ENCODE assay signal across 15 cellular contexts in genomic region chr5:62374090-62374489, GRCh38. TPM values are rescaled to one million over a fixed set of nuclear protein-coding genes. Genes with fewer than 3 reads are reported as not detected.
DNase-seq lines count a peak whose midpoint lies in the region; ATAC-seq and TF ChIP-seq lines count a peak whose summit lies in the region.
"Had no signal": no experiment of that assay in that cellular context is flagged by ENCODE, and none has a peak within 500 bp of the region (broad histone marks: within the 10 kb centered on the region; RNA-seq: fewer than 3 reads in every experiment).

No MANE protein-coding gene starts in this region.

- H3K4me1 ChIP-seq in psoas muscle: no peaks in the 10 kb centered on the region

- no peak for ATAC-seq in activated naive CD8-positive, alpha-beta T cell treated with anti-CD3 and anti-CD28 coated beads, Interleukin-2, amount 50 U/mL, for 24 hours
- no peak for ATAC-seq in effector memory CD8-positive, alpha-beta T cell (replicated peaks)
- ATAC-seq in psoas muscle: no peak
- ATAC-seq: CD8-positive, alpha-beta T cell had no signal

- H3K27ac Mint-ChIP-seq in activated naive CD8-positive, alpha-beta T cell: peak overlapping the region; percentile 5
- no peak overlapping the region for H3K27ac Mint-ChIP-seq in activated naive CD8-positive, alpha-beta T cell treated with anti-CD3 and anti-CD28 coated beads, Interleukin-2, amount 50 U/mL, for 24 hours
- peak overlapping the region; percentile 51 for H3K27ac Mint-ChIP-seq in activated naive CD8-positive, alpha-beta T cell treated with anti-CD3 and anti-CD28 coated beads for 36 hours
- peak overlapping the region; percentile 53 to 71 for H3K27ac Mint-ChIP-seq in effector memory CD8-positive, alpha-beta T cell

- intact Hi-C loops in psoas muscle (cut with DNase I) (no loop called here), dorsolateral prefrontal cortex (cut with DNase I) (no loop called here)

- 98 to 100% (median 100%) methylated on average over 1 of the region's 1 CpG for WGBS in psoas muscle, 3 donors

- no peak overlapping the region for H3K4me3 ChIP-seq in psoas muscle
- no peak overlapping the region for H3K4me3 ChIP-seq in dorsolateral prefrontal cortex
- H3K4me3 ChIP-seq: GM23248 had no signal

- TF ChIP-seq CTCF in psoas muscle (IDR thresholded peaks at IDR 0.05): no peak
- TF ChIP-seq CTCF in dorsolateral prefrontal cortex (IDR thresholded peaks at IDR 0.05 in 54 of 56, conservative IDR thresholded peaks at IDR 0.05 in 2 of 56; ENCODE audit: low read depth in 1 of 56, partially characterized antibody in 56 of 56): no peak

- no peaks in the 10 kb centered on the region for H3K9me3 Mint-ChIP-seq in activated naive CD8-positive, alpha-beta T cell (ENCODE audit: low read depth)
- no peaks in the 10 kb centered on the region for H3K9me3 Mint-ChIP-seq in activated naive CD8-positive, alpha-beta T cell treated with anti-CD3 and anti-CD28 coated beads, Interleukin-2, amount 50 U/mL, for 24 hours
- H3K9me3 Mint-ChIP-seq in activated naive CD8-positive, alpha-beta T cell treated with anti-CD3 and anti-CD28 coated beads for 36 hours: no peaks in the 10 kb centered on the region
- no peaks in the 10 kb centered on the region for H3K9me3 Mint-ChIP-seq in effector memory CD8-positive, alpha-beta T cell
- H3K9me3 Mint-ChIP-seq: CD8-positive, alpha-beta T cell had no signal

- no peak overlapping the region for H3K27ac ChIP-seq in psoas muscle
- H3K27ac ChIP-seq in dorsolateral prefrontal cortex: no peak overlapping the region
- H3K27ac ChIP-seq: GM23248 had no signal

- H3K4me3 Mint-ChIP-seq in activated naive CD8-positive, alpha-beta T cell: no peak overlapping the region
- H3K4me3 Mint-ChIP-seq in activated naive CD8-positive, alpha-beta T cell treated with anti-CD3 and anti-CD28 coated beads, Interleukin-2, amount 50 U/mL, for 24 hours: no peak overlapping the region
- H3K4me3 Mint-ChIP-seq in activated naive CD8-positive, alpha-beta T cell treated with anti-CD3 and anti-CD28 coated beads for 36 hours: no peak overlapping the region
- H3K4me3 Mint-ChIP-seq in effector memory CD8-positive, alpha-beta T cell: no peak overlapping the region
- H3K4me3 Mint-ChIP-seq: CD8-positive, alpha-beta T cell had no signal

- peaks cover under 1% of the 10 kb centered on the region for H3K4me1 Mint-ChIP-seq in activated naive CD8-positive, alpha-beta T cell (ENCODE audit: low read depth)
- H3K4me1 Mint-ChIP-seq in activated naive CD8-positive, alpha-beta T cell treated with anti-CD3 and anti-CD28 coated beads, Interleukin-2, amount 50 U/mL, for 24 hours: peaks cover 3% of the 10 kb centered on the region
- peaks cover 5% of the 10 kb centered on the region for H3K4me1 Mint-ChIP-seq in activated naive CD8-positive, alpha-beta T cell treated with anti-CD3 and anti-CD28 coated beads for 36 hours
- H3K4me1 Mint-ChIP-seq in effector memory CD8-positive, alpha-beta T cell (ENCODE audit: low read depth in 2 of 2): peaks cover under 1 to 8% of the 10 kb centered on the region in 2 donors

- no peaks in the 10 kb centered on the region for H3K27me3 Mint-ChIP-seq in activated naive CD8-positive, alpha-beta T cell
- H3K27me3 Mint-ChIP-seq in activated naive CD8-positive, alpha-beta T cell treated with anti-CD3 and anti-CD28 coated beads, Interleukin-2, amount 50 U/mL, for 24 hours: no peaks in the 10 kb centered on the region
- no peaks in the 10 kb centered on the region for H3K27me3 Mint-ChIP-seq in activated naive CD8-positive, alpha-beta T cell treated with anti-CD3 and anti-CD28 coated beads for 36 hours
- H3K27me3 Mint-ChIP-seq in effector memory CD8-positive, alpha-beta T cell: no peaks in the 10 kb centered on the region

- H3K27me3 ChIP-seq in psoas muscle (ENCODE audit: insufficient read depth in 3 of 3, low read length in 2 of 3) (no peaks in the 10 kb centered on the region), dorsolateral prefrontal cortex (no peaks in the 10 kb centered on the region)

- no peak for DNase-seq in activated naive CD8-positive, alpha-beta T cell treated with anti-CD3 and anti-CD28 coated beads, Interleukin-2, amount 50 U/mL, for 24 hours
- DNase-seq in activated naive CD8-positive, alpha-beta T cell treated with anti-CD3 and anti-CD28 coated beads for 36 hours: no peak
- no peak for DNase-seq in effector memory CD8-positive, alpha-beta T cell
- no peak for DNase-seq in psoas muscle
- no peak for DNase-seq in SKM-1 (lab: John Stamatoyannopoulos, UW; ENCODE audit: unreplicated experiment)
- DNase-seq in dorsolateral prefrontal cortex: no peak
- DNase-seq: C1 segment of cervical spinal cord; Caco-2; CD8-positive, alpha-beta T cell; DMS153; DND-41; GM23248; H7; HCEC 1CT had no signal

- no peaks in the 10 kb centered on the region for H3K9me3 ChIP-seq in psoas muscle
- H3K9me3 ChIP-seq: Caco-2 had no signal

- peaks cover 3 to 67% of the 10 kb centered on the region in 2 donors for H3K36me3 ChIP-seq in psoas muscle (ENCODE audit: insufficient read depth in 1 of 2, low read depth in 1 of 2)

- peaks cover 3% of the 10 kb centered on the region for H3K36me3 Mint-ChIP-seq in activated naive CD8-positive, alpha-beta T cell
- H3K36me3 Mint-ChIP-seq in activated naive CD8-positive, alpha-beta T cell treated with anti-CD3 and anti-CD28 coated beads, Interleukin-2, amount 50 U/mL, for 24 hours (ENCODE audit: low read depth): peaks cover 41% of the 10 kb centered on the region
- H3K36me3 Mint-ChIP-seq in activated naive CD8-positive, alpha-beta T cell treated with anti-CD3 and anti-CD28 coated beads for 36 hours: peaks cover 21% of the 10 kb centered on the region
- H3K36me3 Mint-ChIP-seq in effector memory CD8-positive, alpha-beta T cell (ENCODE audit: insufficient read depth): peaks cover 67% of the 10 kb centered on the region

RNA-seq across cellular contexts. Expression of gene DIMT1, which starts 29.6 kb away (rescaled TPM):
- 10 to 100 TPM; 59.6 to 62.5 TPM for total RNA-seq in activated naive CD8-positive, alpha-beta T cell treated with anti-CD3 and anti-CD28 coated beads for 36 hours
- total RNA-seq in psoas muscle (10 to 100 TPM in 3 of 4 donors, 1 to 10 TPM in 1; 8.5 to 28.0 (median 21.8) TPM), dorsolateral prefrontal cortex (10 to 100 TPM in 112 of 120 experiments, 1 to 10 TPM in 8; 6.4 to 20.5 (median 13.4) TPM)
- 10 to 100 TPM; 15.9 to 27.5 (median 16.1) TPM for polyA plus RNA-seq in psoas muscle

RNA-seq across cellular contexts. Expression of gene IPO11, which starts 38.5 kb away (rescaled TPM):
- 10 to 100 TPM; 73.4 to 77.1 TPM for total RNA-seq in activated naive CD8-positive, alpha-beta T cell treated with anti-CD3 and anti-CD28 coated beads for 36 hours
- total RNA-seq in psoas muscle (10 to 100 TPM; 20.9 to 25.4 (median 22.0) TPM), dorsolateral prefrontal cortex (10 to 100 TPM; 28.9 to 55.7 (median 43.3) TPM)
- polyA plus RNA-seq in psoas muscle: 10 to 100 TPM in 2 of 3 donors, 1 to 10 TPM in 1; 9.1 to 22.9 (median 17.0) TPM
